Comparison of ENCODE assay signal across 29 cellular contexts in genomic region chr12:68765696-68766095, GRCh38.
"Had no signal": no experiment of that assay in that cellular context is flagged by ENCODE, and none has a peak within 500 bp of the region (broad histone marks: within the 10 kb centered on the region; RNA-seq: fewer than 3 reads in every experiment).

No MANE protein-coding gene starts in this region.

- H3K27me3 ChIP-seq: colonic mucosa, dorsolateral prefrontal cortex, esophagus muscularis mucosa, esophagus squamous epithelium, foreskin keratinocyte, gastrocnemius medialis, gastroesophageal sphincter, heart left ventricle, heart right ventricle, hepatocyte had no signal

- H3K4me3 ChIP-seq: colonic mucosa, coronary artery, dorsolateral prefrontal cortex, esophagus muscularis mucosa, esophagus squamous epithelium, gastrocnemius medialis, gastroesophageal sphincter, heart left ventricle, heart right ventricle, hepatocyte had no signal

- H3K27ac ChIP-seq: colonic mucosa, coronary artery, dorsolateral prefrontal cortex, epithelial cell of prostate, esophagus muscularis mucosa, esophagus squamous epithelium, foreskin keratinocyte, gastrocnemius medialis, gastroesophageal sphincter, heart left ventricle, heart right ventricle, hepatocyte had no signal

- H3K4me1 ChIP-seq: colonic mucosa, esophagus muscularis mucosa, foreskin keratinocyte, gastrocnemius medialis, heart left ventricle, heart right ventricle had no signal

- FAIRE-seq: endometrium, endothelial cell of umbilical vein, frontal cortex had no signal

- H3K27me3 Mint-ChIP-seq: dendritic cell treated with granulocyte-macrophage colony-stimulating factor and Interleukin-4, amounts not matched to agents 40 ng/mL and 50 ng/mL, for 4 days; effector memory CD8-positive, alpha-beta T cell had no signal

- H3K79me2 ChIP-seq: hepatocyte had no signal

- H3K9me3 Mint-ChIP-seq: dendritic cell treated with granulocyte-macrophage colony-stimulating factor and Interleukin-4, amounts not matched to agents 40 ng/mL and 50 ng/mL, for 4 days; effector memory CD8-positive, alpha-beta T cell; endodermal cell had no signal

- ATAC-seq: effector memory CD8-positive, alpha-beta T cell; esophagus mucosa; foreskin keratinocyte; gastrocnemius medialis; gastroesophageal sphincter; heart left ventricle; heart right ventricle had no signal

- DNase-seq: colonic mucosa; cortex of kidney; dermis blood vessel endothelial cell; dorsolateral prefrontal cortex; effector CD4-positive, alpha-beta T cell; effector CD8-positive, alpha-beta T cell; effector memory CD4-positive, alpha-beta T cell; effector memory CD8-positive, alpha-beta T cell; endodermal cell; erythroblast; esophagus squamous epithelium; foreskin fibroblast; foreskin keratinocyte; foreskin melanocyte; gastrocnemius medialis; glutamatergic neuron; head of caudate nucleus; heart left ventricle; heart right ventricle had no signal

- H3K27ac Mint-ChIP-seq: dendritic cell treated with granulocyte-macrophage colony-stimulating factor and Interleukin-4, amounts not matched to agents 40 ng/mL and 50 ng/mL, for 4 days; effector memory CD8-positive, alpha-beta T cell; endodermal cell had no signal

- H3K4me2 ChIP-seq: hepatocyte had no signal

- H3K4me3 Mint-ChIP-seq: dendritic cell treated with granulocyte-macrophage colony-stimulating factor and Interleukin-4, amounts not matched to agents 40 ng/mL and 50 ng/mL, for 4 days; effector memory CD8-positive, alpha-beta T cell; endodermal cell had no signal

- H3K36me3 ChIP-seq: colonic mucosa had no signal

- H2AFZ ChIP-seq: hepatocyte had no signal

- H3K9me3 ChIP-seq: colonic mucosa, esophagus muscularis mucosa, esophagus squamous epithelium, gastrocnemius medialis, gastroesophageal sphincter, heart left ventricle, heart right ventricle had no signal
